In genomic region chr4:103067841-103068547, GRCh38 we compare ENCODE assay signal across 22 cellular contexts. TPM values are rescaled to one million over a fixed set of nuclear protein-coding genes. Genes with fewer than 3 reads are reported as not detected.
DNase-seq lines count a peak whose midpoint lies in the region; ATAC-seq, FAIRE-seq and TF ChIP-seq lines count a peak whose summit lies in the region.
"Had no signal": no experiment of that assay in that cellular context is flagged by ENCODE, and none has a peak within 500 bp of the region (broad histone marks: within the 10 kb centered on the region; RNA-seq: fewer than 3 reads in every experiment).

No MANE protein-coding gene starts in this region.

- intact Hi-C loops in HepG2 (cut with micrococcal nuclease; ENCODE audit: unreplicated experiment) = no loop called here

- WGBS in liver = 91% methylated on average over 2 of the region's 2 CpGs
- 95% methylated on average over 2 of the region's 2 CpGs for WGBS in HepG2 (ENCODE audit: low lambda C conversion rate)

- TF ChIP-seq RAD21 in liver (IDR thresholded peaks at IDR 0.05) (no peak), HepG2 (CRISPR knock-in tag; IDR thresholded peaks at IDR 0.05) (no peak)

- TF ChIP-seq POLR2A in HepG2 (IDR thresholded peaks at IDR 0.05; ENCODE audit: insufficient read depth in 1 of 2, low read depth in 2 of 2, low read length in 2 of 2) = no peak

- DNase-seq in HepG2 (ENCODE audit: low spot score) (no peak), RWPE2 (ENCODE audit: low spot score) (no peak), fibroblast of villous mesenchyme (ENCODE audit: low read depth) (peak; percentile 2), NCI-H2107 (lab: John Stamatoyannopoulos, UW) (no peak), CD1c-positive myeloid dendritic cell (ENCODE audit: extremely low spot score) (no peak)
- no peak for DNase-seq in stimulated activated naive B cell treated with anti-CD40 and anti-IgM and Interleukin-4, amounts not matched to agents 10 μg/mL and 1 μg/mL and 100 μg/mL, for 72 hours
- DNase-seq: activated gamma-delta T cell; CD8-positive, alpha-beta memory T cell; DMS79 treated with DMSO at 0.1 percent for 48 hours; effector memory CD4-positive, alpha-beta T cell; heart left ventricle; immature natural killer cell; Kasumi-1; lower lobe of right lung; NCI-H1105 treated with DMSO at 0.1 percent for 48 hours; NCI-H2081 treated with DMSO at 0.1 percent for 48 hours; NCI-H526; occipital lobe; testis had no signal

- H4K20me1 ChIP-seq in HepG2 (ENCODE audit: insufficient read depth, low read length) = peaks cover 14% of the 10 kb centered on the region; the same call in 1 of the 2 replicates

- H3K4me1 Mint-ChIP-seq in stimulated activated naive B cell treated with anti-CD40 and anti-IgM and Interleukin-4, amounts not matched to agents 10 μg/mL and 1 μg/mL and 100 μg/mL, for 72 hours = peaks cover 0 to 5% of the 10 kb centered on the region in 2 donors
- H3K4me1 Mint-ChIP-seq: immature natural killer cell had no signal

- TF ChIP-seq CTCF in liver (IDR thresholded peaks at IDR 0.05; ENCODE audit: low read depth, low read length, missing input control) = no peak
- no peak for TF ChIP-seq CTCF in HepG2 (CRISPR knock-in tag; IDR thresholded peaks at IDR 0.05)
- no peak for TF ChIP-seq CTCF in RWPE2 (IDR thresholded peaks at IDR 0.05; ENCODE audit: poor library complexity, severe bottlenecking)
- no peak for TF ChIP-seq CTCF in fibroblast of villous mesenchyme (IDR thresholded peaks at IDR 0.05; ENCODE audit: insufficient read depth, low read depth, low read length)

- H3K27me3 Mint-ChIP-seq in stimulated activated naive B cell treated with anti-CD40 and anti-IgM and Interleukin-4, amounts not matched to agents 10 μg/mL and 1 μg/mL and 100 μg/mL, for 72 hours = no peaks in the 10 kb centered on the region
- H3K27me3 Mint-ChIP-seq: CD8-positive, alpha-beta memory T cell had no signal

- no peak overlapping the region for H3K4me3 Mint-ChIP-seq in stimulated activated naive B cell treated with anti-CD40 and anti-IgM and Interleukin-4, amounts not matched to agents 10 μg/mL and 1 μg/mL and 100 μg/mL, for 72 hours
- H3K4me3 Mint-ChIP-seq: CD8-positive, alpha-beta memory T cell; immature natural killer cell had no signal

- H3K9ac ChIP-seq in liver (ENCODE audit: low read depth in 1 of 2, low read length in 2 of 2) = no peak overlapping the region
- H3K9ac ChIP-seq in HepG2 (ENCODE audit: insufficient read depth, low read depth, low read length) = no peak overlapping the region

- FAIRE-seq in HepG2 (lab: Jason Lieb, UNC) = no peak

- H3K36me3 ChIP-seq in liver (ENCODE audit: control insufficient read depth in 4 of 4, insufficient read depth in 3 of 4, low read depth in 1 of 4, low read length in 3 of 4) (peaks cover 0 to 7% (median 3%) of the 10 kb centered on the region in 4 donors), HepG2 (replicated peaks in 1 of 2; ENCODE audit: control insufficient read depth in 1 of 2, insufficient read depth in 2 of 2, low read length in 2 of 2) (peaks cover 6 to 53% of the 10 kb centered on the region in 2 experiments), RWPE2 (ENCODE audit: low read depth) (peaks cover 34% of the 10 kb centered on the region)

- no peak overlapping the region for H3K4me3 ChIP-seq in liver (ENCODE audit: low read depth in 1 of 3, low read length in 3 of 3)
- no peak overlapping the region for H3K4me3 ChIP-seq in HepG2 (replicated peaks in 1 of 3; ENCODE audit: insufficient read depth in 1 of 3, low read depth in 2 of 3, low read length in 3 of 3)
- no peak overlapping the region for H3K4me3 ChIP-seq in RWPE2 (ENCODE audit: severe bottlenecking)
- no peak overlapping the region for H3K4me3 ChIP-seq in fibroblast of villous mesenchyme (ENCODE audit: low read depth, low read length)
- H3K4me3 ChIP-seq: heart left ventricle, lower lobe of right lung, right atrium auricular region, testis had no signal

- CTCF ChIA-PET in HepG2 (lab: Yijun Ruan, JAX; ENCODE audit: low intra/inter-chr PET ratio, low total read pairs) = no interaction called here

- H3K4me1 ChIP-seq in liver (ENCODE audit: control insufficient read depth in 4 of 4, insufficient read depth in 4 of 4, low read length in 3 of 4) (peaks cover 0 to 3% (median 0%) of the 10 kb centered on the region in 4 donors), HepG2 (ENCODE audit: insufficient read depth, low read length) (peaks cover 27% of the 10 kb centered on the region), RWPE2 (ENCODE audit: insufficient read depth, poor library complexity, severe bottlenecking) (peaks cover 8% of the 10 kb centered on the region)
- H3K4me1 ChIP-seq: heart left ventricle, lower lobe of right lung, right atrium auricular region, testis had no signal

- BruUV-seq in HepG2 (replicated peaks; lab: Mats Ljungman, UMichigan) = no TSS peak

- H3K9me3 ChIP-seq in liver (ENCODE audit: control insufficient read depth in 4 of 4, low read length in 3 of 4) (no peaks in the 10 kb centered on the region), HepG2 (ENCODE audit: low read length) (no peaks in the 10 kb centered on the region), RWPE2 (ENCODE audit: severe bottlenecking) (no peaks in the 10 kb centered on the region)
- H3K9me3 ChIP-seq: heart left ventricle, lower lobe of right lung, right atrium auricular region, testis had no signal

- POLR2A ChIA-PET in HepG2 (lab: Yijun Ruan, JAX) = no interaction called here

- H3K9me3 Mint-ChIP-seq in stimulated activated naive B cell treated with anti-CD40 and anti-IgM and Interleukin-4, amounts not matched to agents 10 μg/mL and 1 μg/mL and 100 μg/mL, for 72 hours = no peaks in the 10 kb centered on the region
- H3K9me3 Mint-ChIP-seq: CD8-positive, alpha-beta memory T cell; immature natural killer cell had no signal

- H3K36me3 Mint-ChIP-seq in stimulated activated naive B cell treated with anti-CD40 and anti-IgM and Interleukin-4, amounts not matched to agents 10 μg/mL and 1 μg/mL and 100 μg/mL, for 72 hours = peaks cover 21 to 46% of the 10 kb centered on the region in 2 donors

- H3K79me2 ChIP-seq in HepG2 (ENCODE audit: insufficient read depth, low read length) = peaks cover 45% of the 10 kb centered on the region

- in situ Hi-C loops in HepG2 (cut with HindIII; ENCODE audit: extremely low pct_ligation_motif_present, low pct_unique_long_range_greater_than_20kb) = no loop called here

- H3K27ac Mint-ChIP-seq in stimulated activated naive B cell treated with anti-CD40 and anti-IgM and Interleukin-4, amounts not matched to agents 10 μg/mL and 1 μg/mL and 100 μg/mL, for 72 hours = no peak overlapping the region
- H3K27ac Mint-ChIP-seq: immature natural killer cell had no signal

- H3K27me3 ChIP-seq in liver (ENCODE audit: control insufficient read depth in 4 of 4, insufficient read depth in 4 of 4, low read length in 3 of 4) (no peaks in the 10 kb centered on the region), HepG2 (ENCODE audit: control insufficient read depth in 1 of 2, insufficient read depth in 2 of 2, low read length in 2 of 2) (no peaks in the 10 kb centered on the region), RWPE2 (ENCODE audit: insufficient read depth, poor library complexity, severe bottlenecking) (no peaks in the 10 kb centered on the region)
- H3K27me3 ChIP-seq: heart left ventricle, right atrium auricular region, testis had no signal

- H3K4me2 ChIP-seq in HepG2 (ENCODE audit: low read depth, low read length) = no peak overlapping the region

- H2AFZ ChIP-seq in HepG2 (ENCODE audit: low read length) = no peak overlapping the region

- TF ChIP-seq EP300 in HepG2 (IDR thresholded peaks at IDR 0.05; ENCODE audit: low read depth in 2 of 2, low read length in 2 of 2) (no peak), HepG2 (CRISPR knock-in tag; IDR thresholded peaks at IDR 0.05; ENCODE audit: borderline replicate concordance) (no peak)

- no peak for ATAC-seq in HepG2
- peak; percentile 79 for ATAC-seq in RWPE2 (ENCODE audit: low read depth)
- no peak for ATAC-seq in stimulated activated naive B cell treated with anti-CD40 and anti-IgM and Interleukin-4, amounts not matched to agents 10 μg/mL and 1 μg/mL and 100 μg/mL, for 72 hours (replicated peaks)
- ATAC-seq: heart left ventricle, lower lobe of right lung had no signal

- H3K27ac ChIP-seq in liver (ENCODE audit: low read depth in 1 of 2, low read length in 2 of 2) = peak overlapping the region; percentile 1 to 32
- no peak overlapping the region for H3K27ac ChIP-seq in HepG2 (ENCODE audit: extremely low read length, insufficient read depth, low read length)
- H3K27ac ChIP-seq in RWPE2 (ENCODE audit: poor library complexity, severe bottlenecking) = peak overlapping the region; percentile 31
- H3K27ac ChIP-seq: heart left ventricle, lower lobe of right lung, right atrium auricular region, testis had no signal

RNA-seq across cellular contexts. Expression of gene SLC9B2, which starts 8.6 kb away (rescaled TPM):
- total RNA-seq in liver = 10 to 100 TPM; 36.2 to 47.0 TPM
- 10 to 100 TPM; 23.7 to 32.7 TPM for polyA plus RNA-seq in liver
- total RNA-seq in HepG2 (2016; rRNA removed; fragmentation: Illumina TruSeq; extraction: Trizol) = 38.5 and 38.9 TPM in 2 replicates
- total RNA-seq in HepG2 (2016; cell fraction: cytosol; rRNA removed; fragmentation: Illumina TruSeq; extraction: Trizol; ENCODE audit: low read depth) = 24.3 and 28.5 TPM in 2 replicates
- 35.0 and 37.7 TPM in 2 replicates for total RNA-seq in HepG2 (2016; cell fraction: insoluble cytoplasmic fraction; rRNA removed; fragmentation: Illumina TruSeq; extraction: Trizol)
- 43.9 and 47.9 TPM in 2 replicates for total RNA-seq in HepG2 (2016; cell fraction: membrane; rRNA removed; fragmentation: Illumina TruSeq; extraction: Trizol)
- 39.6 and 40.9 TPM in 2 replicates for total RNA-seq in HepG2 (2016; cell fraction: nucleus; rRNA removed; fragmentation: Illumina TruSeq; extraction: Trizol)
- 22.3 and 23.5 TPM in 2 replicates for polyA plus RNA-seq in HepG2 (2011; rRNA removed)
- polyA plus RNA-seq in HepG2 (2011; cell fraction: cytosol; rRNA removed) = 13.2 and 23.4 TPM in 2 replicates
- 21.4 and 26.7 TPM in 2 replicates for polyA plus RNA-seq in HepG2 (2011; cell fraction: nucleus; rRNA removed)
- polyA plus RNA-seq in HepG2 (2012) = 36.0 and 40.1 TPM in 2 replicates
- polyA plus RNA-seq in HepG2 (2016; cell fraction: cytosol; fragmentation: Illumina TruSeq; extraction: Trizol; ENCODE audit: low read depth) = 30.2 and 35.0 TPM in 2 replicates
- 41.3 and 46.7 TPM in 2 replicates for polyA plus RNA-seq in HepG2 (2016; cell fraction: insoluble cytoplasmic fraction; fragmentation: Illumina TruSeq; extraction: Trizol; ENCODE audit: low read depth)
- 38.9 and 43.7 TPM in 2 replicates for polyA plus RNA-seq in HepG2 (2016; cell fraction: membrane; fragmentation: Illumina TruSeq; extraction: Trizol; ENCODE audit: low read depth)
- polyA plus RNA-seq in HepG2 (2016; cell fraction: nucleus; fragmentation: Illumina TruSeq; extraction: Trizol; ENCODE audit: insufficient read depth, low read depth) = 31.1 and 35.8 TPM in 2 replicates
- polyA minus RNA-seq in HepG2 (2011; rRNA and poly(A)+ RNA removed; ENCODE audit: low replicate concordance) = 9.2 and 46.5 TPM in 2 replicates
- polyA minus RNA-seq in HepG2 (2011; cell fraction: cytosol; rRNA and poly(A)+ RNA removed) = 13.6 and 19.6 TPM in 2 replicates
- polyA minus RNA-seq in HepG2 (2011; cell fraction: nucleus; rRNA and poly(A)+ RNA removed) = 93.9 and 106 TPM in 2 replicates
- 15.1 and 20.7 TPM in 2 replicates for total RNA-seq in fibroblast of villous mesenchyme

RNA-seq across cellular contexts. Expression of gene BDH2, which starts 31.6 kb away (rescaled TPM):
- total RNA-seq in liver (10 to 100 TPM; 16.6 to 44.1 TPM), HepG2 (2016; rRNA removed; fragmentation: Illumina TruSeq; extraction: Trizol) (46.2 and 61.0 TPM in 2 replicates), fibroblast of villous mesenchyme (31.2 and 54.8 TPM in 2 replicates)
- polyA plus RNA-seq in liver (10 to 100 TPM; 26.8 to 88.5 TPM), HepG2 (2011; rRNA removed) (29.1 and 34.8 TPM in 2 replicates)
- 5.9 and 7.4 TPM in 2 replicates for total RNA-seq in HepG2 (2016; cell fraction: cytosol; rRNA removed; fragmentation: Illumina TruSeq; extraction: Trizol; ENCODE audit: low read depth)
- total RNA-seq in HepG2 (2016; cell fraction: insoluble cytoplasmic fraction; rRNA removed; fragmentation: Illumina TruSeq; extraction: Trizol) = 43.7 and 65.1 TPM in 2 replicates
- total RNA-seq in HepG2 (2016; cell fraction: membrane; rRNA removed; fragmentation: Illumina TruSeq; extraction: Trizol) = 9.9 and 10.2 TPM in 2 replicates
- total RNA-seq in HepG2 (2016; cell fraction: nucleus; rRNA removed; fragmentation: Illumina TruSeq; extraction: Trizol) = 25.2 and 26.4 TPM in 2 replicates
- 13.8 and 17.3 TPM in 2 replicates for polyA plus RNA-seq in HepG2 (2011; cell fraction: cytosol; rRNA removed)
- polyA plus RNA-seq in HepG2 (2011; cell fraction: nucleus; rRNA removed) = 27.4 and 37.3 TPM in 2 replicates
- polyA plus RNA-seq in HepG2 (2012) = 18.9 and 28.5 TPM in 2 replicates
- polyA plus RNA-seq in HepG2 (2016; cell fraction: cytosol; fragmentation: Illumina TruSeq; extraction: Trizol; ENCODE audit: low read depth) = 4.4 and 4.7 TPM in 2 replicates
- 55.9 and 59.9 TPM in 2 replicates for polyA plus RNA-seq in HepG2 (2016; cell fraction: insoluble cytoplasmic fraction; fragmentation: Illumina TruSeq; extraction: Trizol; ENCODE audit: low read depth)
- polyA plus RNA-seq in HepG2 (2016; cell fraction: membrane; fragmentation: Illumina TruSeq; extraction: Trizol; ENCODE audit: low read depth) = 6.3 and 6.9 TPM in 2 replicates
- polyA plus RNA-seq in HepG2 (2016; cell fraction: nucleus; fragmentation: Illumina TruSeq; extraction: Trizol; ENCODE audit: insufficient read depth, low read depth) = 36.7 and 40.0 TPM in 2 replicates
- 4.5 and 6.4 TPM in 2 replicates for polyA minus RNA-seq in HepG2 (2011; rRNA and poly(A)+ RNA removed; ENCODE audit: low replicate concordance)
- 3.3 and 9.4 TPM in 2 replicates for polyA minus RNA-seq in HepG2 (2011; cell fraction: cytosol; rRNA and poly(A)+ RNA removed)
- 19.2 and 27.6 TPM in 2 replicates for polyA minus RNA-seq in HepG2 (2011; cell fraction: nucleus; rRNA and poly(A)+ RNA removed)

RNA-seq across cellular contexts. Expression of gene SLC9B1, which starts 48.5 kb away (rescaled TPM):
- total RNA-seq in liver (under 1 TPM; 0.50 to 0.51 TPM), HepG2 (2016; rRNA removed; fragmentation: Illumina TruSeq; extraction: Trizol) (0.20 TPM in 1 of 2 replicates, not detected in the other), fibroblast of villous mesenchyme (0.43 and 0.64 TPM in 2 replicates)
- polyA plus RNA-seq in liver (under 1 TPM in 1 of 2 donors, not detected in 1; 0.19 TPM), HepG2 (2011; rRNA removed) (0.17 and 0.18 TPM in 2 replicates)
- 0.71 and 0.81 TPM in 2 replicates for total RNA-seq in HepG2 (2016; cell fraction: cytosol; rRNA removed; fragmentation: Illumina TruSeq; extraction: Trizol; ENCODE audit: low read depth)
- 0.28 TPM in 1 of 2 replicates, not detected in the other for total RNA-seq in HepG2 (2016; cell fraction: insoluble cytoplasmic fraction; rRNA removed; fragmentation: Illumina TruSeq; extraction: Trizol)
- 0.24 and 0.31 TPM in 2 replicates for total RNA-seq in HepG2 (2016; cell fraction: membrane; rRNA removed; fragmentation: Illumina TruSeq; extraction: Trizol)
- total RNA-seq in HepG2 (2016; cell fraction: nucleus; rRNA removed; fragmentation: Illumina TruSeq; extraction: Trizol) = 0.53 TPM in 1 of 2 replicates, not detected in the other
- 0.13 and 0.45 TPM in 2 replicates for polyA plus RNA-seq in HepG2 (2011; cell fraction: cytosol; rRNA removed)
- 0.43 TPM in 1 of 2 replicates, not detected in the other for polyA plus RNA-seq in HepG2 (2011; cell fraction: nucleus; rRNA removed)
- 0.29 and 1.1 TPM in 2 replicates for polyA plus RNA-seq in HepG2 (2012)
- 0.20 TPM in 1 of 2 replicates, not detected in the other for polyA plus RNA-seq in HepG2 (2016; cell fraction: cytosol; fragmentation: Illumina TruSeq; extraction: Trizol; ENCODE audit: low read depth)
- not detected in 2 replicates for polyA plus RNA-seq in HepG2 (2016; cell fraction: insoluble cytoplasmic fraction; fragmentation: Illumina TruSeq; extraction: Trizol; ENCODE audit: low read depth)
- polyA plus RNA-seq in HepG2 (2016; cell fraction: membrane; fragmentation: Illumina TruSeq; extraction: Trizol; ENCODE audit: low read depth) = not detected in 2 replicates
- polyA plus RNA-seq in HepG2 (2016; cell fraction: nucleus; fragmentation: Illumina TruSeq; extraction: Trizol; ENCODE audit: insufficient read depth, low read depth) = not detected in 2 replicates
- polyA minus RNA-seq in HepG2 (2011; rRNA and poly(A)+ RNA removed; ENCODE audit: low replicate concordance) = 0.12 TPM in 1 of 2 replicates, not detected in the other
- 1.1 TPM in 1 of 2 replicates, not detected in the other for polyA minus RNA-seq in HepG2 (2011; cell fraction: cytosol; rRNA and poly(A)+ RNA removed)
- polyA minus RNA-seq in HepG2 (2011; cell fraction: nucleus; rRNA and poly(A)+ RNA removed) = 2.6 and 4.0 TPM in 2 replicates
- total RNA-seq: HT-29 had no signal
